In the genomic region with DNA sequence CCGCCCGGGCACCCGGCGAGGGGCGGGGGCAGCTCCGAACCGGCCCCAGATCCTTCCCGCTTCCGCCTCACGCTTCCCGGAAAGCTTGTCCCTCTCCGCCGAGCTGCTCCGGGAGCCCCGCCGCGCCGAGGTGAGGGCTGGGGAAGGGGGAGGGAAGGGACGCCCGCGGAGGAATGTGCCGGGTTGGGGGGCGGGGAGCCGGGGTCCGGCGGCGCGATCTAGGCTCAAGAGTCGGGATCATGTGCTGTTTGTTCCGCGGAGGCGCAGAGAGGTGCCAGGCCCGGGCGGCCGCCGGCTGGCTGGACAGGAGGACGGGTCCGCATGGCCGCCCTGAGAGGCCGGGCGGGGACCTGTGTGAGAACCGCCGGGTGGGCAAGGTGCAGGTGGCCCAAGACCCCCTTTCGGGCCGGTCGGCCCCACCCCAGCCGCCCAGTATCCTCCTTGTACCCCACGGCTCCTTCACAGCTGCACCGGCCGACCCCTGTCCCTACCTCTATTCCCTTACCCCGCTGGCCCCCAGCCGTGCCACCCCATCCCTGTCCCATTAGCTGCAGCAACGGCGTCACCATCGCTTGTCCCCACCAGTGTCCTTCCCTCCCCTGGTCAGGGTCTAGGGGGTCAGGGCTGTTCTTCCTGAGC, we compare ENCODE assay signal across 8 cellular contexts. TPM values are rescaled to one million over a fixed set of nuclear protein-coding genes. Genes with fewer than 3 reads are reported as not detected.
A peak's percentile ranks its signal among the peaks of the same experiment; 100 is the strongest.
DNase-seq lines count a peak whose midpoint lies in the region; ATAC-seq and TF ChIP-seq lines count a peak whose summit lies in the region.

No MANE protein-coding gene starts in this region.

- DNase-seq in Caco-2: peak in 1 of 2 experiments; percentile 38
- DNase-seq in H7: peak; percentile 96
- no peak for DNase-seq in Panc1 (ENCODE audit: low read depth, low spot score)
- DNase-seq in effector CD4-positive, alpha-beta T cell: peak; percentile 23
- DNase-seq in mesenteric fat pad (ENCODE audit: low spot score): peak; percentile 92
- peak in 1 of 2 donors; percentile 46 for DNase-seq in uterus
- no peak for DNase-seq in ACHN
- DNase-seq in NCI-H187 treated with DMSO at 0.1 percent for 48 hours (lab: John Stamatoyannopoulos, UW): no peak

- intact Hi-C loops in Caco-2 (cut with micrococcal nuclease; ENCODE audit: unreplicated experiment): no loop called here
- intact Hi-C loops in Panc1 (cut with micrococcal nuclease; ENCODE audit: unreplicated experiment): no loop called here
- intact Hi-C loops in uterus (cut with DNase I; ENCODE audit: low total_unique reads): no loop called here

- H3K27ac Mint-ChIP-seq in Caco-2 (ENCODE audit: unreplicated experiment): peak overlapping the region; percentile 57

- peak overlapping the region; percentile 83 for H3K27ac ChIP-seq in Panc1 (ENCODE audit: low read length)
- peak overlapping the region; percentile 94 for H3K27ac ChIP-seq in uterus

- H3K4me3 Mint-ChIP-seq in Caco-2 (ENCODE audit: unreplicated experiment): peak overlapping the region; percentile 84

- peaks cover 5% of the 10 kb centered on the region for H3K4me1 ChIP-seq in Caco-2
- no peaks in the 10 kb centered on the region for H3K4me1 ChIP-seq in Panc1 (ENCODE audit: control insufficient read depth, insufficient read depth, low read length)
- peaks cover 9 to 18% of the 10 kb centered on the region in 2 donors for H3K4me1 ChIP-seq in uterus

- POLR2A ChIA-PET in Caco-2 (lab: Charles Lee): interaction anchor here (0.6 to 1.2 kb wide), 4 partner anchors 29 to 80 kb away, joined by 3 to 15 read pairs (median 4); a partner anchor contains a TSS
- POLR2A ChIA-PET in Panc1 (lab: Charles Lee): no interaction called here

- ATAC-seq in Panc1: peak; percentile 26

- H3K4me3 ChIP-seq in Caco-2 (ENCODE audit: low read depth, low read length) (peak overlapping the region; percentile 78), H7 (ENCODE audit: insufficient read depth, low read depth, low read length) (peak overlapping the region; percentile 93), Panc1 (ENCODE audit: low read depth in 2 of 2, low read length in 2 of 2) (peak overlapping the region; percentile 74 to 79), uterus (peak overlapping the region; percentile 78 to 93)

- peaks cover 23% of the 10 kb centered on the region for H3K36me3 Mint-ChIP-seq in Caco-2 (ENCODE audit: insufficient read depth, unreplicated experiment)

- H3K27me3 ChIP-seq in Caco-2 (replicated peaks; ENCODE audit: control insufficient read depth, insufficient read depth, low read length): no peaks in the 10 kb centered on the region
- H3K27me3 ChIP-seq in H7 (ENCODE audit: control insufficient read depth, insufficient read depth, low read length): peaks cover 11% of the 10 kb centered on the region
- no peaks in the 10 kb centered on the region for H3K27me3 ChIP-seq in Panc1 (ENCODE audit: control insufficient read depth, insufficient read depth, low read length)
- no peaks in the 10 kb centered on the region for H3K27me3 ChIP-seq in uterus

- CTCF ChIA-PET in Caco-2 (lab: Charles Lee): interaction anchor here (0.6 kb wide), 1 partner anchor 80 kb away, joined by 3 read pairs; a partner anchor contains a TSS
- CTCF ChIA-PET in Panc1 (lab: Charles Lee): no interaction called here

- TF ChIP-seq POLR2A in uterus (IDR thresholded peaks at IDR 0.05): peak in 1 of 2 donors; percentile 23

- H3K36me3 ChIP-seq in Caco-2 (ENCODE audit: control insufficient read depth, insufficient read depth, low read length) (peaks cover 1% of the 10 kb centered on the region; the same call in 1 of the 2 replicates), H7 (replicated peaks; ENCODE audit: control insufficient read depth, insufficient read depth, low read length) (peaks cover 18% of the 10 kb centered on the region), Panc1 (ENCODE audit: control insufficient read depth, insufficient read depth, low read length) (no peaks in the 10 kb centered on the region; the same call in 1 of the 2 replicates), uterus (no peaks in the 10 kb centered on the region)

- BruUV-seq in Caco-2 (replicated peaks; lab: Mats Ljungman, UMichigan): no TSS peak
- BruUV-seq in Panc1 (replicated peaks; lab: Mats Ljungman, UMichigan): no TSS peak

- TF ChIP-seq CTCF in Caco-2 (IDR thresholded peaks at IDR 0.05; ENCODE audit: insufficient read depth in 1 of 2, low read depth in 1 of 2, low read length in 1 of 2, severe bottlenecking in 1 of 2, unreplicated experiment in 1 of 2) (no peak), Panc1 (IDR thresholded peaks at IDR 0.05) (no peak), uterus (IDR thresholded peaks at IDR 0.05) (no peak)

- H3K9me3 ChIP-seq in Caco-2: no peaks in the 10 kb centered on the region
- H3K9me3 ChIP-seq in Panc1 (ENCODE audit: control insufficient read depth, insufficient read depth, low read depth, low read length): no peaks in the 10 kb centered on the region
- no peaks in the 10 kb centered on the region for H3K9me3 ChIP-seq in uterus

- H3K27me3 Mint-ChIP-seq in Caco-2 (ENCODE audit: insufficient read depth, unreplicated experiment): no peaks in the 10 kb centered on the region

- in situ Hi-C loops in Panc1 (cut with HindIII; ENCODE audit: low pct_unique_long_range_greater_than_20kb, low sequenced_read_pairs): no loop called here
- in situ Hi-C loops in ACHN (cut with HindIII; ENCODE audit: low pct_ligation_motif_present, low pct_unique_long_range_greater_than_20kb, low sequenced_read_pairs): no loop called here

- no peaks in the 10 kb centered on the region for H3K4me1 Mint-ChIP-seq in Caco-2 (ENCODE audit: low read depth, unreplicated experiment)

- H3K9me3 Mint-ChIP-seq in Caco-2 (ENCODE audit: unreplicated experiment): no peaks in the 10 kb centered on the region

RNA-seq across cellular contexts. Expression of a gene that starts 0.4 kb away (rescaled TPM):
- total RNA-seq in Caco-2 (2022): 87.5 and 92.0 TPM in 2 replicates
- 46.2 and 48.8 TPM in 2 replicates for total RNA-seq in H7 (2014; rRNA removed; shearing (Covaris generic))
- total RNA-seq in Panc1 (2021; ENCODE audit: unreplicated experiment): 117 TPM
- 92.1 TPM for polyA plus RNA-seq in Panc1 (2012; ENCODE audit: insufficient read length)
- total RNA-seq in mesenteric fat pad: 213 TPM
- 100 to 1,000 TPM in 1 of 4 donors, 10 to 100 TPM in 3; 22.9 to 140 (median 30.5) TPM for total RNA-seq in uterus

RNA-seq across cellular contexts. Expression of a gene that starts 0.8 kb away (rescaled TPM):
- total RNA-seq in Caco-2 (2022) (0.64 and 1.4 TPM in 2 replicates), Panc1 (2021; ENCODE audit: unreplicated experiment) (1.7 TPM), mesenteric fat pad (0.71 TPM), uterus (1 to 10 TPM in 1 of 4 donors, not detected in 3; 3.4 TPM)
- total RNA-seq in H7 (2014; rRNA removed; shearing (Covaris generic)): 0.42 and 0.63 TPM in 2 replicates
- polyA plus RNA-seq in Panc1 (2012; ENCODE audit: insufficient read length): 4.4 TPM

RNA-seq across cellular contexts. Expression of a gene that starts 10.7 kb away (rescaled TPM):
- 16.2 and 18.8 TPM in 2 replicates for total RNA-seq in Caco-2 (2022)
- 1.6 and 3.8 TPM in 2 replicates for total RNA-seq in H7 (2014; rRNA removed; shearing (Covaris generic))
- 22.7 TPM for total RNA-seq in Panc1 (2021; ENCODE audit: unreplicated experiment)
- polyA plus RNA-seq in Panc1 (2012; ENCODE audit: insufficient read length): 32.8 TPM
- 53.8 TPM for total RNA-seq in mesenteric fat pad
- 10 to 100 TPM in 3 of 4 donors, 1 to 10 TPM in 1; 7.3 to 80.8 (median 12.7) TPM for total RNA-seq in uterus

RNA-seq across cellular contexts. Expression of a gene that starts 30.5 kb away (rescaled TPM):
- total RNA-seq in Caco-2 (2022) (20.5 and 23.1 TPM in 2 replicates), Panc1 (2021; ENCODE audit: unreplicated experiment) (43.4 TPM), mesenteric fat pad (55.5 TPM), uterus (10 to 100 TPM; 18.4 to 58.3 (median 34.0) TPM)
- total RNA-seq in H7 (2014; rRNA removed; shearing (Covaris generic)): 103 and 105 TPM in 2 replicates
- 58.5 TPM for polyA plus RNA-seq in Panc1 (2012; ENCODE audit: insufficient read length)

RNA-seq across cellular contexts. Expression of a gene that starts 37.1 kb away (rescaled TPM):
- total RNA-seq in Caco-2 (2022): not detected in 2 replicates
- total RNA-seq in H7 (2014; rRNA removed; shearing (Covaris generic)): 0.10 TPM in 1 of 2 replicates, not detected in the other
- 0.54 TPM for total RNA-seq in Panc1 (2021; ENCODE audit: unreplicated experiment)
- polyA plus RNA-seq in Panc1 (2012; ENCODE audit: insufficient read length): 1.2 TPM
- 0.22 TPM for total RNA-seq in mesenteric fat pad
- total RNA-seq in uterus: under 1 TPM in 1 of 4 donors, not detected in 3; 0.55 TPM

Comparison
In these comparisons a context has a peak if more than half of its experiments do, and no peak if none do; other contexts are left out.
1. DNase-seq: peak in H7 (single experiment), effector CD4-positive, alpha-beta T cell (single experiment) and mesenteric fat pad (single experiment); none in Panc1 (single experiment), ACHN (single experiment) and NCI-H187 treated with DMSO at 0.1 percent for 48 hours (single experiment).
2. Peak in every context shown above with its lines, with median percentiles within 50 percentile points of each other: H3K4me3 ChIP-seq.